22 cellular contexts compared by ENCODE assay signal in the genomic region with DNA sequence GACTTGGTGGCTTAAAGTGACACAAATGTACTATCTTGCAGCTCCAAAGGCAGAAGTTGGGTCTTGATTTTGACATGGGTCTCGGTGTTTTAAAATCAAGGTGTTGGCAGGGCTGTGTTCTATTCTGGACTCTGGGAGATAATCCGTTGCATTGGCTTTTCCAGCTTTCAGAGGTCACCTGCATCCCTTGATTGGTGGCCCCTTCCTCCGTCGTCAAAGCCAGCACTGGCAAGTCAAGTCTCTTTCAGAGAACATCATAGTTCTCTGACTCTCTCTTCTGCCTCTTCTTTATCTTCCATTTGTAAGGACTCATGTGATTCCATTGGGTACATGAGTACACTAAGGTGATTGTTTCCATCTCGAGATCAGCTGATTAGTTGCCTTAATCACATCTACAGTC.
"Had no signal": no experiment of that assay in that cellular context is flagged by ENCODE, and none has a peak within 500 bp of the region (broad histone marks: within the 10 kb centered on the region; RNA-seq: fewer than 3 reads in every experiment).

No MANE protein-coding gene starts in this region.

- FAIRE-seq: HepG2, RCC 7860 had no signal

- H3K9ac ChIP-seq: SK-N-SH had no signal

- DNase-seq: IMR-90, Kasumi-1, KG1, MM.1S, NCI-H1092 treated with DMSO at 0.1 percent for 48 hours, NCI-H1436, NCI-H2029, NCI-H2081 treated with DMSO at 0.1 percent for 48 hours, NCI-H2171, NCI-H226, NCI-H446, NCI-H524 treated with DMSO at 0.1 percent for 48 hours, NCI-H69, NCI-H774, Right ventricle myocardium superior, RPMI8226, SIG-M5, SK-N-SH, SW 1271 had no signal

- H3K4me3 ChIP-seq: SJSA1 had no signal

- H3K9me3 ChIP-seq: SJSA1, SK-N-SH had no signal

- H3K9me2 ChIP-seq: SK-N-SH had no signal

- H3K27ac ChIP-seq: SJSA1 had no signal

- H3K4me1 ChIP-seq: SJSA1 had no signal

- H3K36me3 ChIP-seq: SJSA1 had no signal

- H3K4me2 ChIP-seq: SK-N-SH had no signal
